Comparison of ENCODE assay signal across 1 cellular context in genomic region chr10:71320592-71320991, GRCh38.
TF ChIP-seq lines count a peak whose summit lies in the region.

No MANE protein-coding gene starts in this region.

TF ChIP-seq in HepG2, 621 proteins besides CTCF, POLR2A, EP300 and RAD21 (continued from another document and continues in another):
- no peak for TF ChIP-seq BCLAF1 (IDR thresholded peaks at IDR 0.05)
- no peak for TF ChIP-seq ZFAT (CRISPR knock-in tag; conservative IDR thresholded peaks at IDR 0.05)
- no peak for TF ChIP-seq CBX2 (IDR thresholded peaks at IDR 0.05; ENCODE audit: low read depth, low read length)
- no peak for TF ChIP-seq CBX2 (CRISPR knock-in tag; IDR thresholded peaks at IDR 0.05; ENCODE audit: low read depth)
- TF ChIP-seq NFYC (CRISPR knock-in tag; IDR thresholded peaks at IDR 0.05), result no peak
- no peak for TF ChIP-seq PRDM10 (CRISPR knock-in tag; IDR thresholded peaks at IDR 0.05; ENCODE audit: low read depth)
- TF ChIP-seq ZNF609 (CRISPR knock-in tag; IDR thresholded peaks at IDR 0.05; ENCODE audit: borderline replicate concordance), result peak; percentile 48; the same call in 1 of the 2 replicates
- no peak for TF ChIP-seq ZBTB44 (CRISPR knock-in tag; IDR thresholded peaks at IDR 0.05)
- TF ChIP-seq ZEB1 (IDR thresholded peaks at IDR 0.05; ENCODE audit: insufficient replicate concordance, low read depth), result no peak
- no peak for TF ChIP-seq XRCC5 (optimal IDR thresholded peaks at IDR 0.05; ENCODE audit: low read length)
- peak; percentile 66; the same call in 1 of the 2 replicates for TF ChIP-seq ZBTB3 (CRISPR knock-in tag; IDR thresholded peaks at IDR 0.05; ENCODE audit: borderline replicate concordance, low read depth)
- TF ChIP-seq IRF2 (CRISPR knock-in tag; IDR thresholded peaks at IDR 0.05), result 0 out of 2 replicates have a peak, but pooled peaks have one; percentile 59
- peak; percentile 27; the same call in 1 of the 2 replicates for TF ChIP-seq ZNF788 (CRISPR knock-in tag; IDR thresholded peaks at IDR 0.05; ENCODE audit: borderline replicate concordance)
- no peak for TF ChIP-seq MAZ (IDR thresholded peaks at IDR 0.05; ENCODE audit: borderline replicate concordance, low read depth, low read length)
- TF ChIP-seq MAZ (CRISPR knock-in tag; IDR thresholded peaks at IDR 0.05; ENCODE audit: low read depth), result peak; percentile 64
- peak; percentile 100 for TF ChIP-seq ZNF564 (CRISPR knock-in tag; IDR thresholded peaks at IDR 0.05)
- TF ChIP-seq ZNF737 (CRISPR knock-in tag; IDR thresholded peaks at IDR 0.05; ENCODE audit: borderline replicate concordance), result no peak
- TF ChIP-seq CBX1 (IDR thresholded peaks at IDR 0.05; ENCODE audit: low read depth), result peak; percentile 81
- no peak for TF ChIP-seq ZNF34 (CRISPR knock-in tag; IDR thresholded peaks at IDR 0.05; ENCODE audit: borderline replicate concordance)
- TF ChIP-seq ADNP (CRISPR knock-in tag; IDR thresholded peaks at IDR 0.05), result peak; percentile 61; the same call in 1 of the 2 replicates
- peak; percentile 90 for TF ChIP-seq ZNF292 (CRISPR knock-in tag; IDR thresholded peaks at IDR 0.05; ENCODE audit: borderline replicate concordance, low read depth)
- no peak for TF ChIP-seq CREB3 (CRISPR knock-in tag; IDR thresholded peaks at IDR 0.05)
- no peak for TF ChIP-seq ZNF615 (CRISPR knock-in tag; IDR thresholded peaks at IDR 0.05; ENCODE audit: borderline replicate concordance)
- TF ChIP-seq ARID4A (CRISPR knock-in tag; IDR thresholded peaks at IDR 0.05; ENCODE audit: borderline replicate concordance), result peak; percentile 44; the same call in 1 of the 2 replicates
- TF ChIP-seq ARNTL (CRISPR knock-in tag; IDR thresholded peaks at IDR 0.05), result peak; percentile 66; the same call in 1 of the 2 replicates
- no peak for TF ChIP-seq MXI1 (IDR thresholded peaks at IDR 0.05; ENCODE audit: borderline replicate concordance, low read depth, low read length)
- 0 out of 2 replicates have a peak, but pooled peaks have one; percentile 35 for TF ChIP-seq NRL (CRISPR knock-in tag; IDR thresholded peaks at IDR 0.05; ENCODE audit: borderline replicate concordance)
- TF ChIP-seq ZNF44 (CRISPR knock-in tag; IDR thresholded peaks at IDR 0.05), result no peak
- TF ChIP-seq PREB (CRISPR knock-in tag; IDR thresholded peaks at IDR 0.05), result no peak
- TF ChIP-seq UBTF (CRISPR knock-in tag; IDR thresholded peaks at IDR 0.05), result 0 out of 2 replicates have a peak, but pooled peaks have one; percentile 36
- no peak for TF ChIP-seq SOX13 (IDR thresholded peaks at IDR 0.05)
- peak in 1 of 2 experiments; percentile 16; a peak in 1 of 4 replicates for TF ChIP-seq SOX13 (CRISPR knock-in tag; conservative IDR thresholded peaks at IDR 0.05 in 1 of 2, IDR thresholded peaks at IDR 0.05 in 1 of 2)
- TF ChIP-seq ESRRA (CRISPR knock-in tag; IDR thresholded peaks at IDR 0.05; ENCODE audit: low read depth), result no peak
